11 cellular contexts compared by ENCODE assay signal in genomic region chr11:1683216-1683615, GRCh38. TPM values are rescaled to one million over a fixed set of nuclear protein-coding genes. Genes with fewer than 3 reads are reported as not detected.
"Had no signal": no experiment of that assay in that cellular context is flagged by ENCODE, and none has a peak within 500 bp of the region (broad histone marks: within the 10 kb centered on the region; RNA-seq: fewer than 3 reads in every experiment).

No MANE protein-coding gene starts in this region.

RNA-seq across cellular contexts. Expression of gene KRTAP5-6, which starts 13.8 kb away (rescaled TPM):
- total RNA-seq: HT1080, K562, LHCN-M2, MCF 10A, OCI-LY7, PC-9, Peyer's patch, Right ventricle myocardium inferior, RPMI7951, SJCRH30 had no signal
- polyA plus RNA-seq: IgD-negative memory B cell, K562 had no signal

RNA-seq across cellular contexts. Expression of gene KRTAP5-5, which starts 53.6 kb away (rescaled TPM):
- total RNA-seq: HT1080, K562, LHCN-M2, MCF 10A, OCI-LY7, PC-9, Peyer's patch, Right ventricle myocardium inferior, RPMI7951, SJCRH30 had no signal
- polyA plus RNA-seq: IgD-negative memory B cell, K562 had no signal
